8 cellular contexts compared by ENCODE assay signal in genomic region chr7:38215734-38216670, GRCh38. TPM values are rescaled to one million over a fixed set of nuclear protein-coding genes. Genes with fewer than 3 reads are reported as not detected.
A peak's percentile ranks its signal among the peaks of the same experiment; 100 is the strongest.
DNase-seq lines count a peak whose midpoint lies in the region; ATAC-seq and TF ChIP-seq lines count a peak whose summit lies in the region.

No MANE protein-coding gene starts in this region.

- H3K9me3 Mint-ChIP-seq in activated B cell treated with CpG ODN at 0.5 μM for 24 hours = no peaks in the 10 kb centered on the region
- no peaks in the 10 kb centered on the region for H3K9me3 Mint-ChIP-seq in central memory CD8-positive, alpha-beta T cell

- peaks cover 7% of the 10 kb centered on the region for H3K4me1 Mint-ChIP-seq in activated B cell treated with CpG ODN at 0.5 μM for 24 hours
- peaks cover 54% of the 10 kb centered on the region for H3K4me1 Mint-ChIP-seq in central memory CD8-positive, alpha-beta T cell

- peak; percentile 87 for ATAC-seq in GM18873 (IDR thresholded peaks at IDR 0.05; ENCODE audit: low FRiP score, unreplicated experiment)
- peak; percentile 89 for ATAC-seq in HG03103 (IDR thresholded peaks at IDR 0.05; ENCODE audit: low read depth, unreplicated experiment)
- peak; percentile 97 for ATAC-seq in activated B cell treated with CpG ODN at 0.5 μM for 24 hours (ENCODE audit: low read depth)
- peak; percentile 69 for ATAC-seq in central memory CD8-positive, alpha-beta T cell (replicated peaks; ENCODE audit: extremely low read depth, poor library complexity, severe bottlenecking)

- H3K36me3 Mint-ChIP-seq in activated B cell treated with CpG ODN at 0.5 μM for 24 hours (ENCODE audit: low read depth) = peaks cover 60% of the 10 kb centered on the region
- peaks cover 14% of the 10 kb centered on the region for H3K36me3 Mint-ChIP-seq in central memory CD8-positive, alpha-beta T cell (ENCODE audit: insufficient read depth)

- no peak overlapping the region for H3K4me3 Mint-ChIP-seq in activated B cell treated with CpG ODN at 0.5 μM for 24 hours
- peak overlapping the region; percentile 68 for H3K4me3 Mint-ChIP-seq in central memory CD8-positive, alpha-beta T cell

- H3K27me3 Mint-ChIP-seq in activated B cell treated with CpG ODN at 0.5 μM for 24 hours = no peaks in the 10 kb centered on the region
- H3K27me3 Mint-ChIP-seq in central memory CD8-positive, alpha-beta T cell = no peaks in the 10 kb centered on the region

- H3K27ac Mint-ChIP-seq in activated B cell treated with CpG ODN at 0.5 μM for 24 hours = no peak overlapping the region
- H3K27ac Mint-ChIP-seq in central memory CD8-positive, alpha-beta T cell (ENCODE audit: low read depth) = peak overlapping the region; percentile 89

- peak overlapping the region; percentile 8 for H3K27ac ChIP-seq in layer of hippocampus (ENCODE audit: low read depth, low read length)

- intact Hi-C loops in activated B cell treated with CpG ODN at 0.5 μM for 24 hours (cut with micrococcal nuclease) = loop anchor here (1.0 to 10.0 kb wide), 3 partner anchors 37 to 158 kb away; partner anchors contain the start of gene STARD3NL

- DNase-seq in AG09319 (ENCODE audit: extremely low read depth, low read depth) (peak; percentile 69), NCI-H2171 treated with DMSO at 0.1 percent for 48 hours (lab: John Stamatoyannopoulos, UW) (peak; percentile 83), activated B cell treated with CpG ODN at 0.5 μM for 24 hours (peak; percentile 40)
- peak; percentile 71 to 75 for DNase-seq in central memory CD8-positive, alpha-beta T cell (ENCODE audit: low spot score in 2 of 2)
- DNase-seq in stimulated activated CD4-positive, alpha-beta T cell treated with anti-CD3 and anti-CD28 coated beads, Interleukin-2, amount 100 ng/mL, for 48 hours = peak; percentile 67 to 70

- TF ChIP-seq CTCF in AG09319 (IDR thresholded peaks at IDR 0.05; ENCODE audit: low read depth, low read length) (peak; percentile 99), activated B cell treated with CpG ODN at 0.5 μM for 24 hours (IDR thresholded peaks at IDR 0.05) (peak; percentile 75)

- no peaks in the 10 kb centered on the region for H3K27me3 ChIP-seq in layer of hippocampus (ENCODE audit: control insufficient read depth, insufficient read depth, low read length)

- POLR2A ChIA-PET in activated B cell treated with CpG ODN at 0.5 μM for 24 hours (lab: Charles Lee) = no interaction called here

- CTCF ChIA-PET in activated B cell treated with CpG ODN at 0.5 μM for 24 hours (lab: Charles Lee) = interaction anchor here (0.6 to 10.2 kb wide), 29 partner anchors 9 to 159 kb away, joined by 3 to 153 read pairs (median 5); partner anchors contain the start of gene STARD3NL

RNA-seq across cellular contexts. Expression of gene STARD3NL, which starts 38.0 kb away (rescaled TPM):
- total RNA-seq in activated B cell treated with CpG ODN at 0.5 μM for 24 hours = 16.2 and 17.4 TPM in 2 replicates

Comparison
In these comparisons a context has a peak if more than half of its experiments do, and no peak if none do; other contexts are left out.
1. Peak in every context shown above with its lines: DNase-seq, ATAC-seq and H3K27ac ChIP-seq.